ENCODE assay signal across 29 cellular contexts in the genomic region with DNA sequence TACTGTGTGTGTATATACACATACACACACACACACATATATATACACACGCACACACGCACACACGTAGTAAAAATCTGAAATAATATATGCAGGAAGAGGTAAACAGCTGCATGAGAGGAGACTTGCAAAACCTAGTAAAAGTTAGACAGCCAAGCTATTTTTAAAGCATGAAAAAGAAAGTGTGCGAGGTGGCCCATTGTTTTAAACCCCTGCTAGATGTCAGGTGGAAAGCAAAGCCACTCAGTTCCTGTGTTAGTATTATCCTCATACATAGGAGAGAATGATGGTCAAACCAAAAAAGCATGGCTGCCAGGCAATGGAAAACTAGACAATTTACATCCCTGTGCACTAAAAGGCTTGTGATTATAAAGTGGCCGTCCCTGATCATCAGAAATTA.
"Had no signal": no experiment of that assay in that cellular context is flagged by ENCODE, and none has a peak within 500 bp of the region (broad histone marks: within the 10 kb centered on the region; RNA-seq: fewer than 3 reads in every experiment).

No MANE protein-coding gene starts in this region.

- H3K4me3 ChIP-seq: MG63, Peyer's patch, SJSA1 had no signal

- H3K9me2 ChIP-seq: SK-N-SH had no signal

- H3K27me3 ChIP-seq: MG63, Peyer's patch, SJSA1 had no signal

- H3K4me2 ChIP-seq: SK-N-SH had no signal

- H3K4me1 ChIP-seq: Peyer's patch had no signal

- H3K9ac ChIP-seq: SK-N-SH had no signal

- DNase-seq: Kasumi-1; MG63; MV-4-11; NCI-H1092; NCI-H1105; NCI-H1417 treated with DMSO at 0.1 percent for 48 hours; NCI-H1436 treated with DMSO at 0.1 percent for 48 hours; NCI-H1694 treated with DMSO at 0.1 percent for 48 hours; NCI-H187 treated with DMSO at 0.1 percent for 48 hours; NCI-H2029; NCI-H2081; NCI-H2227 treated with DMSO at 0.1 percent for 48 hours; NCI-H345; NCI-H446; NCI-H510A treated with DMSO at 0.1 percent for 48 hours; NCI-H524 treated with DMSO at 0.1 percent for 48 hours; NCI-H526 treated with DMSO at 0.1 percent for 48 hours; NCI-H748 treated with DMSO at 0.1 percent for 48 hours; NCI-H82; NK-92 treated with Interleukin-12 subunit alpha and Interleukin-12 subunit beta, amount 100 ng/mL, for 24 hours; PC-3; Peyer's patch; Right ventricle myocardium superior; RPMI8226; SHP77 treated with DMSO at 0.1 percent for 48 hours; SK-N-SH; SW 1271; T-helper 1 cell had no signal

- H3K27ac ChIP-seq: Peyer's patch, SJSA1 had no signal

- ATAC-seq: PC-3 had no signal

- H3K36me3 ChIP-seq: MG63, Peyer's patch, SJSA1 had no signal

- H3K9me3 ChIP-seq: MG63, Peyer's patch, SJSA1, SK-N-SH had no signal
